In the genomic region with DNA sequence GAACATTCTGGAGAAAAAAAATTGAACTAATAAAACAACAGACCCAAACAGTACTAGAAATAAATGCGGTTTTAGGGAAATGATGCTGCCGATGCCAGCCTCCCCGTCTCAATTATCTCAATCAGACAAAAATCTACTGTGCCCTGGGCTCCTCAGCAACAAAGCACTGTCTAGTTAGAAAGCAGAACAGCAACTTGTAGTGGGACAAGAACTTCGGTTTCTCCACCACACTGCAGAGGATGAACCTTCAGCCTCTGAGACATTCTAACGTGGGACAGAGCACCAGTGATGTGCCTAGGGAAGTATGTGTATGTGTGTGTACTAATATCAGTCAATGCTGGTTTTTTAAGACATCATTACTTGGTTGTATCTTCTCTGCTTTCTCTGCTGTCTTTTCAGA, we compare ENCODE assay signal across 1 cellular context.
TF ChIP-seq lines count a peak whose summit lies in the region.

No MANE protein-coding gene starts in this region.

TF ChIP-seq in IMR-90, 13 proteins besides CTCF, POLR2A, EP300 and RAD21 (continued from another document):
- TF ChIP-seq CHD1 (IDR thresholded peaks at IDR 0.05; ENCODE audit: low read depth, low read length) (no peak), CEBPB (IDR thresholded peaks at IDR 0.05; ENCODE audit: low read depth, low read length) (no peak), FOS (IDR thresholded peaks at IDR 0.05; ENCODE audit: low read depth, low read length) (no peak), RCOR1 (IDR thresholded peaks at IDR 0.05; ENCODE audit: insufficient replicate concordance, low read length) (no peak)
- TF ChIP-seq, protein P1, sequence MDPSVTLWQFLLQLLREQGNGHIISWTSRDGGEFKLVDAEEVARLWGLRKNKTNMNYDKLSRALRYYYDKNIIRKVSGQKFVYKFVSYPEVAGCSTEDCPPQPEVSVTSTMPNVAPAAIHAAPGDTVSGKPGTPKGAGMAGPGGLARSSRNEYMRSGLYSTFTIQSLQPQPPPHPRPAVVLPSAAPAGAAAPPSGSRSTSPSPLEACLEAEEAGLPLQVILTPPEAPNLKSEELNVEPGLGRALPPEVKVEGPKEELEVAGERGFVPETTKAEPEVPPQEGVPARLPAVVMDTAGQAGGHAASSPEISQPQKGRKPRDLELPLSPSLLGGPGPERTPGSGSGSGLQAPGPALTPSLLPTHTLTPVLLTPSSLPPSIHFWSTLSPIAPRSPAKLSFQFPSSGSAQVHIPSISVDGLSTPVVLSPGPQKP (IDR thresholded peaks at IDR 0.05; ENCODE audit: borderline replicate concordance, low read depth, low read length) = no peak
